ENCODE assay signal across 8 cellular contexts in the genomic region with DNA sequence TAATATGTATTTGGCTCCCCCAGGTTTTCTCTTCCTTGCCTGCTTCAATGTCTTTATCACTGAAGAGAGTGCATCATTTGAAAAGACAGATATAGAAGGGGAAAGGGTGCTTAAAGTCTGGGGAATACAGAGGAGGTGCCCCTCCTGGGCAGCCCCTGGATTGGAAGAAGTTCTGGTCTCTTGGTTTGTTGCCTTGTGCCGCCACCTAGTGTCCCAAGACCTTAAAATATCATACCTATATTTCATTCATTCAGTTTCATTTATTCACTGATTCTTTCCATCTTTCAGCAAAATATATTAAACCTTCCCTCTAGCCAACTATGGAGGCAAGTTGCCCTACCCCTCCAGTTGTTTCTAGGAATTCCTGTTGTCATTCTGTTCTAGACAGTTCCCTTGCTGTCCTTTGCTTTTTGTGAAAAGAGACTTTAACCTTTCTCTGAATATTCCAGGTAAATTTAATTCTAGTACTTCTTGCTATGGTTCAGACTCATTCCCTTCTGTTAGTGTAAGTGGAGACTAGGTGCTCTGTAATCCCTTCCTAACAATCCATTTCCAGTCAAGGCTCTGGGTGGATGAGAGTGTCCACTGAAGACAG. TPM values are rescaled to one million over a fixed set of nuclear protein-coding genes. Genes with fewer than 3 reads are reported as not detected.
DNase-seq lines count a peak whose midpoint lies in the region; ATAC-seq lines count a peak whose summit lies in the region.

No MANE protein-coding gene starts in this region.

- no peaks in the 10 kb centered on the region for H3K9me3 Mint-ChIP-seq in activated CD4-positive, alpha-beta memory T cell treated with anti-CD3 and anti-CD28 coated beads, Interleukin-2, amount 10 ng/mL, durations not matched to agents 7 days and 5 days

- CTCF ChIA-PET in activated CD4-positive, alpha-beta memory T cell treated with anti-CD3 and anti-CD28 coated beads, Interleukin-2, amount 10 ng/mL, durations not matched to agents 7 days and 5 days (lab: Charles Lee): interaction anchor here (0.6 to 6.8 kb wide), 11 partner anchors 10 to 1370 kb away, joined by 3 to 330 read pairs (median 10); partner anchors contain the start of gene MEF2D

- peak; percentile 32 for ATAC-seq in left lobe of liver

- H3K36me3 Mint-ChIP-seq in activated CD4-positive, alpha-beta memory T cell treated with anti-CD3 and anti-CD28 coated beads, Interleukin-2, amount 10 ng/mL, durations not matched to agents 7 days and 5 days (ENCODE audit: low read depth): no peaks in the 10 kb centered on the region

- H3K4me1 Mint-ChIP-seq in activated CD4-positive, alpha-beta memory T cell treated with anti-CD3 and anti-CD28 coated beads, Interleukin-2, amount 10 ng/mL, durations not matched to agents 7 days and 5 days: peaks cover 16% of the 10 kb centered on the region

- peak; percentile 46 for DNase-seq in NCI-H510A treated with DMSO at 0.1 percent for 48 hours (lab: John Stamatoyannopoulos, UW)
- no peak for DNase-seq in NCI-H510A (lab: John Stamatoyannopoulos, UW)
- peak; percentile 39 for DNase-seq in M059J (ENCODE audit: low read depth)
- peak; percentile 40 for DNase-seq in activated CD4-positive, alpha-beta memory T cell treated with anti-CD3 and anti-CD28 coated beads, Interleukin-2, amount 10 ng/mL, durations not matched to agents 7 days and 5 days
- no peak for DNase-seq in left lobe of liver (ENCODE audit: low spot score)
- DNase-seq in DMS153 (lab: John Stamatoyannopoulos, UW): no peak
- DNase-seq in AG20443 (ENCODE audit: low spot score): no peak
- DNase-seq in GM03348 (ENCODE audit: low spot score): no peak

- H3K27ac Mint-ChIP-seq in activated CD4-positive, alpha-beta memory T cell treated with anti-CD3 and anti-CD28 coated beads, Interleukin-2, amount 10 ng/mL, durations not matched to agents 7 days and 5 days: no peak overlapping the region

- peaks cover 69% of the 10 kb centered on the region for H3K27me3 Mint-ChIP-seq in activated CD4-positive, alpha-beta memory T cell treated with anti-CD3 and anti-CD28 coated beads, Interleukin-2, amount 10 ng/mL, durations not matched to agents 7 days and 5 days

- no peak overlapping the region for H3K4me3 Mint-ChIP-seq in activated CD4-positive, alpha-beta memory T cell treated with anti-CD3 and anti-CD28 coated beads, Interleukin-2, amount 10 ng/mL, durations not matched to agents 7 days and 5 days

- POLR2A ChIA-PET in activated CD4-positive, alpha-beta memory T cell treated with anti-CD3 and anti-CD28 coated beads, Interleukin-2, amount 10 ng/mL, durations not matched to agents 7 days and 5 days (lab: Charles Lee): interaction anchor here (1.1 to 2.4 kb wide), 3 partner anchors 12 to 59 kb away, joined by 3 to 29 read pairs (median 7); no protein-coding TSS in a partner anchor

RNA-seq across cellular contexts. Expression of gene MEF2D, which starts 56.1 kb away (rescaled TPM):
- total RNA-seq in M059J (2014; rRNA removed; shearing (Covaris generic)): 10.6 and 26.3 TPM in 2 replicates
- 10 to 100 TPM; 49.5 to 52.1 TPM for total RNA-seq in activated CD4-positive, alpha-beta memory T cell treated with anti-CD3 and anti-CD28 coated beads, Interleukin-2, amount 10 ng/mL, durations not matched to agents 7 days and 5 days
- 17.5 TPM for total RNA-seq in left lobe of liver

Comparison
In these comparisons a context has a peak if more than half of its experiments do, and no peak if none do; other contexts are left out.
1. DNase-seq: peak in NCI-H510A treated with DMSO at 0.1 percent for 48 hours (single experiment), M059J (single experiment) and activated CD4-positive, alpha-beta memory T cell treated with anti-CD3 and anti-CD28 coated beads, Interleukin-2, amount 10 ng/mL, durations not matched to agents 7 days and 5 days (single experiment); none in NCI-H510A (single experiment), left lobe of liver (single experiment), DMS153 (single experiment), AG20443 (single experiment) and GM03348 (single experiment).